Comparison of ENCODE assay signal across 9 cellular contexts in genomic region chr5:138541511-138541910, GRCh38. TPM values are rescaled to one million over a fixed set of nuclear protein-coding genes. Genes with fewer than 3 reads are reported as not detected.
DNase-seq lines count a peak whose midpoint lies in the region; ATAC-seq and TF ChIP-seq lines count a peak whose summit lies in the region.
"Had no signal": no experiment of that assay in that cellular context is flagged by ENCODE, and none has a peak within 500 bp of the region (broad histone marks: within the 10 kb centered on the region; RNA-seq: fewer than 3 reads in every experiment).

No MANE protein-coding gene starts in this region.

- no peak for TF ChIP-seq CTCF in Loucy (conservative IDR thresholded peaks at IDR 0.05; ENCODE audit: low read length)
- TF ChIP-seq CTCF in natural killer cell (IDR thresholded peaks at IDR 0.05): no peak

- H3K9me3 ChIP-seq in BLaER1 (no peaks in the 10 kb centered on the region), Loucy (ENCODE audit: insufficient read depth, low read depth, low read length) (no peaks in the 10 kb centered on the region)

- H2AFZ ChIP-seq in Loucy (ENCODE audit: low read length): no peak overlapping the region

- H3K36me3 ChIP-seq in BLaER1 (peaks cover 36% of the 10 kb centered on the region), Loucy (ENCODE audit: insufficient read depth, low read length) (no peaks in the 10 kb centered on the region)

- intact Hi-C loops in dendritic cell treated with granulocyte-macrophage colony-stimulating factor and Interleukin-4, amounts not matched to agents 40 ng/mL and 50 ng/mL, for 4 days (cut with micrococcal nuclease): loop anchor here (10.0 kb wide), 1 partner anchor 187 kb away; the partner anchor contains the start of gene KDM3B
- intact Hi-C loops in natural killer cell (cut with micrococcal nuclease): loop anchor here (10.0 kb wide), 1 partner anchor 47 kb away; no protein-coding TSS in a partner anchor

- H3F3A ChIP-seq in Loucy (ENCODE audit: low read depth): no peaks in the 10 kb centered on the region

- H3K4me3 ChIP-seq in BLaER1: peak overlapping the region; percentile 95
- H3K4me3 ChIP-seq in Loucy (ENCODE audit: low read length, poor library complexity, severe bottlenecking): peak overlapping the region; percentile 92

- H3K79me2 ChIP-seq in Loucy (ENCODE audit: insufficient read depth, low read length): peaks cover 86% of the 10 kb centered on the region

- ATAC-seq in natural killer cell (no peak), GM21526 (IDR thresholded peaks at IDR 0.05; ENCODE audit: low FRiP score, unreplicated experiment) (no peak), HG03045 (IDR thresholded peaks at IDR 0.05; ENCODE audit: unreplicated experiment) (no peak)

- H3K27me3 Mint-ChIP-seq in dendritic cell treated with granulocyte-macrophage colony-stimulating factor and Interleukin-4, amounts not matched to agents 40 ng/mL and 50 ng/mL, for 4 days: no peaks in the 10 kb centered on the region
- H3K27me3 Mint-ChIP-seq in natural killer cell (ENCODE audit: low read depth in 2 of 2): no peaks in the 10 kb centered on the region

- H3K4me2 ChIP-seq in BLaER1 (peak overlapping the region; percentile 89), Loucy (ENCODE audit: low read depth, low read length, poor library complexity, severe bottlenecking) (peak overlapping the region; percentile 89)

- H3K27ac ChIP-seq in BLaER1: peak overlapping the region; percentile 99; the same call in 1 of the 2 replicates

- H3K27ac Mint-ChIP-seq in dendritic cell treated with granulocyte-macrophage colony-stimulating factor and Interleukin-4, amounts not matched to agents 40 ng/mL and 50 ng/mL, for 4 days: peak overlapping the region; percentile 91
- H3K27ac Mint-ChIP-seq in natural killer cell: peak overlapping the region; percentile 98 to 100

- H3K36me3 Mint-ChIP-seq in dendritic cell treated with granulocyte-macrophage colony-stimulating factor and Interleukin-4, amounts not matched to agents 40 ng/mL and 50 ng/mL, for 4 days (ENCODE audit: low read depth): peaks cover 44% of the 10 kb centered on the region
- no peaks in the 10 kb centered on the region for H3K36me3 Mint-ChIP-seq in natural killer cell

- H3K9ac ChIP-seq in BLaER1 (peak overlapping the region; percentile 100), Loucy (ENCODE audit: low read depth, low read length, poor library complexity, severe bottlenecking) (peak overlapping the region; percentile 98)

- peak overlapping the region; percentile 97 for H3K4me3 Mint-ChIP-seq in dendritic cell treated with granulocyte-macrophage colony-stimulating factor and Interleukin-4, amounts not matched to agents 40 ng/mL and 50 ng/mL, for 4 days
- H3K4me3 Mint-ChIP-seq in natural killer cell: peak overlapping the region; percentile 100

- peaks cover 73% of the 10 kb centered on the region for H4K20me1 ChIP-seq in BLaER1
- peaks cover 54% of the 10 kb centered on the region for H4K20me1 ChIP-seq in Loucy (ENCODE audit: insufficient read depth, low read length, poor library complexity, severe bottlenecking)

- no peaks in the 10 kb centered on the region for H3K9me2 ChIP-seq in Loucy (replicated peaks; ENCODE audit: low read depth, low read length)

- DNase-seq in natural killer cell: no peak
- no peak for DNase-seq in OCI-M1 (lab: John Stamatoyannopoulos, UW)
- no peak for DNase-seq in stimulated activated CD4-positive, alpha-beta T cell treated with anti-CD3 and anti-CD28 coated beads, Interleukin-1b, Interleukin-23, amount 100 ng/mL, for 48 hours
- DNase-seq: NCI-H1930 had no signal

- peaks cover 56% of the 10 kb centered on the region for H3K4me1 Mint-ChIP-seq in dendritic cell treated with granulocyte-macrophage colony-stimulating factor and Interleukin-4, amounts not matched to agents 40 ng/mL and 50 ng/mL, for 4 days (ENCODE audit: low read depth)
- peaks cover 75% of the 10 kb centered on the region in 2 donors for H3K4me1 Mint-ChIP-seq in natural killer cell

- no peaks in the 10 kb centered on the region for H3K27me3 ChIP-seq in BLaER1
- no peaks in the 10 kb centered on the region for H3K27me3 ChIP-seq in Loucy (ENCODE audit: insufficient read depth, low read length, poor library complexity, severe bottlenecking)

- H3K4me1 ChIP-seq in BLaER1: peaks cover 47% of the 10 kb centered on the region
- H3K4me1 ChIP-seq in Loucy (ENCODE audit: insufficient read depth, low read length, poor library complexity, severe bottlenecking): peaks cover 42% of the 10 kb centered on the region

- no peaks in the 10 kb centered on the region for H3K9me3 Mint-ChIP-seq in dendritic cell treated with granulocyte-macrophage colony-stimulating factor and Interleukin-4, amounts not matched to agents 40 ng/mL and 50 ng/mL, for 4 days
- no peaks in the 10 kb centered on the region for H3K9me3 Mint-ChIP-seq in natural killer cell

RNA-seq across cellular contexts. Expression of gene ETF1, which starts 1.5 kb away (rescaled TPM):
- 100 to 1,000 TPM; 135 to 189 (median 136) TPM for total RNA-seq in natural killer cell

RNA-seq across cellular contexts. Expression of gene HSPA9, which starts 33.7 kb away (rescaled TPM):
- total RNA-seq in natural killer cell: 100 to 1,000 TPM; 272 to 308 (median 308) TPM
